8 cellular contexts compared by ENCODE assay signal in genomic region chr11:73218106-73218829, GRCh38. TPM values are rescaled to one million over a fixed set of nuclear protein-coding genes. Genes with fewer than 3 reads are reported as not detected.
A peak's percentile ranks its signal among the peaks of the same experiment; 100 is the strongest.
DNase-seq lines count a peak whose midpoint lies in the region; ATAC-seq and TF ChIP-seq lines count a peak whose summit lies in the region.

Gene P2RY2, plus strand, starts transcription at chr11:73218281. Its CDS starts 15,879 bp downstream, at chr11:73234160.

- no peaks in the 10 kb centered on the region for H3K36me3 ChIP-seq in tibial artery

- H3K27me3 ChIP-seq in tibial artery: no peaks in the 10 kb centered on the region

- H3K9me3 ChIP-seq in tibial artery: no peaks in the 10 kb centered on the region

- H3K4me3 ChIP-seq in tibial artery: peak within 1 kb of the TSS; percentile 51 to 60

- peak; percentile 56 to 61 for TF ChIP-seq CTCF in tibial artery (IDR thresholded peaks at IDR 0.05)

- peak; percentile 86 for ATAC-seq in esophagus mucosa

- H3K27ac ChIP-seq in tibial artery: peak within 1 kb of the TSS; percentile 6 to 10

- DNase-seq in ELF-1 (ENCODE audit: low read depth, low spot score) (peak; percentile 79), Kasumi-1 (lab: John Stamatoyannopoulos, UW) (peak; percentile 53 to 71), myocyte (ENCODE audit: low read depth) (peak; percentile 51), tibial artery (peak; percentile 50 to 87), NCI-H2107 (lab: John Stamatoyannopoulos, UW) (no peak), NCI-H1105 treated with DMSO at 0.1 percent for 48 hours (lab: John Stamatoyannopoulos, UW) (no peak)
- peak; percentile 7 for DNase-seq in activated CD4-positive, alpha-beta T cell treated with anti-CD3 and anti-CD28 coated beads, Interleukin-2, amount 50 U/mL, for 1 hour

- peaks cover 0 to 32% (median 14%) of the 10 kb centered on the region in 4 donors for H3K4me1 ChIP-seq in tibial artery

- intact Hi-C loops in tibial artery (cut with DNase I; ENCODE audit: low total_unique reads): no loop called here

RNA-seq across cellular contexts. Expression of gene P2RY2, which starts in this region (rescaled TPM):
- total RNA-seq in esophagus mucosa: 44.3 TPM
- total RNA-seq in myocyte: 1.6 and 3.4 TPM in 2 replicates
- polyA plus RNA-seq in myocyte (2012): 0.19 TPM

Comparison
In these comparisons a context has a peak if more than half of its experiments do, and no peak if none do; other contexts are left out.
1. RNA of gene P2RY2 (total RNA-seq): 44.3 TPM in esophagus mucosa (single experiment); 1.6 to 3.4 TPM in myocyte; every median in the first group is over 10 times any median in the second.
2. DNase-seq: peak in ELF-1 (single experiment), Kasumi-1 (2 of 2), activated CD4-positive, alpha-beta T cell treated with anti-CD3 and anti-CD28 coated beads, Interleukin-2, amount 50 U/mL, for 1 hour (single experiment), myocyte (single experiment) and tibial artery (2 of 2); none in NCI-H2107 (single experiment) and NCI-H1105 treated with DMSO at 0.1 percent for 48 hours (single experiment).